32 cellular contexts compared by ENCODE assay signal in the genomic region with DNA sequence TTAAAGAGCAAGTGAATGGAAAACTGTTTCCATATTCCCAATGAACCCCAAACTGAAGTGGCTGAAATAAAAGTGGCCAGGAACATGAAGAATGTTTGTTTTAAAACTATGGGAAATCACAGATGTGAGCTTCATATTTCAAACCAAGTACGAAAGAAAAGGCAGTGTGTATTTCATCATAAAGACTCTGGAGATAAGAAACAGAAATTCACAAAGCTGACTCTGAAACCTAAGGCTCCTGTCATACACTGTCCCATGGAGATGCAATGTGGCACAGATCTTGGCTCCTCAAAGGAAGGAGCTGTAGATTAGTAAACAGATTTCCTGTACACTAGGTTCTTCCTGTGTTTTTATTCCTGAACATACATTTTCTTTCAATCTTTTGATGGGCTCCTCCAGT.
DNase-seq lines count a peak whose midpoint lies in the region; ATAC-seq and TF ChIP-seq lines count a peak whose summit lies in the region.
"Had no signal": no experiment of that assay in that cellular context is flagged by ENCODE, and none has a peak within 500 bp of the region (broad histone marks: within the 10 kb centered on the region; RNA-seq: fewer than 3 reads in every experiment).

No MANE protein-coding gene starts in this region.

- TF ChIP-seq CTCF in cardiac muscle cell (IDR thresholded peaks at IDR 0.05; ENCODE audit: low read depth, low read length): no peak

- intact Hi-C loops in left cardiac atrium (cut with DNase I): no loop called here

- no peaks in the 10 kb centered on the region for H3K27me3 ChIP-seq in cardiac muscle cell
- H3K27me3 ChIP-seq: heart right ventricle, ovary had no signal

- H3K4me3 ChIP-seq in cardiac muscle cell: no peak overlapping the region
- H3K4me3 ChIP-seq: A549, heart right ventricle, K562, lower lobe of right lung, ovary, PC-9, skin epidermis, thoracic aorta had no signal

- no peaks in the 10 kb centered on the region for H3K27me3 Mint-ChIP-seq in central memory CD8-positive, alpha-beta T cell
- H3K27me3 Mint-ChIP-seq: activated B cell treated with CpG ODN at 0.5 μM for 24 hours; CD4-positive, alpha-beta memory T cell; effector memory CD8-positive, alpha-beta T cell had no signal

- no peaks in the 10 kb centered on the region for H3K9me3 Mint-ChIP-seq in central memory CD8-positive, alpha-beta T cell
- H3K9me3 Mint-ChIP-seq: activated B cell treated with CpG ODN at 0.5 μM for 24 hours; activated T-cell treated with anti-CD3 and anti-CD28 coated beads, Interleukin-2, amount 50 U/mL, for 72 hours; effector memory CD8-positive, alpha-beta T cell; nephron progenitor cell had no signal

- peak overlapping the region; percentile 6 for H3K27ac Mint-ChIP-seq in central memory CD8-positive, alpha-beta T cell (ENCODE audit: low read depth)
- H3K27ac Mint-ChIP-seq: activated B cell treated with CpG ODN at 0.5 μM for 24 hours; activated T-cell treated with anti-CD3 and anti-CD28 coated beads, Interleukin-2, amount 50 U/mL, for 72 hours; nephron progenitor cell had no signal

- no peak overlapping the region for H3K4me3 Mint-ChIP-seq in central memory CD8-positive, alpha-beta T cell
- H3K4me3 Mint-ChIP-seq: activated B cell treated with CpG ODN at 0.5 μM for 24 hours; activated T-cell treated with anti-CD3 and anti-CD28 coated beads, Interleukin-2, amount 50 U/mL, for 72 hours; CD4-positive, alpha-beta memory T cell; effector memory CD8-positive, alpha-beta T cell; nephron progenitor cell had no signal

- peaks cover 62% of the 10 kb centered on the region for H3K36me3 Mint-ChIP-seq in central memory CD8-positive, alpha-beta T cell (ENCODE audit: insufficient read depth)

- H3K36me3 ChIP-seq in cardiac muscle cell: peaks cover 49% of the 10 kb centered on the region
- H3K36me3 ChIP-seq: ovary had no signal

- no peaks in the 10 kb centered on the region for H3K9me3 ChIP-seq in cardiac muscle cell (ENCODE audit: low read depth)
- H3K9me3 ChIP-seq: A549, heart right ventricle, lower lobe of right lung, ovary, SK-N-SH, thoracic aorta had no signal

- no peak for ATAC-seq in left cardiac atrium
- no peak for ATAC-seq in central memory CD8-positive, alpha-beta T cell (replicated peaks; ENCODE audit: extremely low read depth, poor library complexity, severe bottlenecking)
- ATAC-seq in GM21381 (IDR thresholded peaks at IDR 0.05; ENCODE audit: unreplicated experiment): no peak
- ATAC-seq: A549; activated T-cell treated with anti-CD3 and anti-CD28 coated beads, Interleukin-2, amount 50 U/mL, for 72 hours; effector memory CD8-positive, alpha-beta T cell; K562; lower lobe of right lung; Right ventricle myocardium inferior had no signal

- peak in 1 of 2 donors; percentile 63 for DNase-seq in cardiac muscle cell (ENCODE audit: low read depth in 1 of 2, low spot score in 1 of 2)
- no peak for DNase-seq in left cardiac atrium
- no peak for DNase-seq in central memory CD8-positive, alpha-beta T cell (ENCODE audit: low spot score in 2 of 2)
- peak; percentile 47 for DNase-seq in iris pigment epithelial cell (ENCODE audit: low read depth)
- no peak for DNase-seq in NAMALWA (ENCODE audit: low spot score)
- no peak for DNase-seq in T1000 (lab: John Stamatoyannopoulos, UW)
- DNase-seq in OCI-M2 (lab: John Stamatoyannopoulos, UW; ENCODE audit: unreplicated experiment): no peak
- DNase-seq: activated B cell treated with CpG ODN at 0.5 μM for 24 hours; activated naive CD4-positive, alpha-beta T cell; activated T-cell treated with anti-CD3 and anti-CD28 coated beads, Interleukin-2, amount 50 U/mL, for 72 hours; amygdala; CD4-positive, alpha-beta memory T cell; cortex of kidney; DMS 273 treated with DMSO at 0.1 percent for 48 hours; effector memory CD8-positive, alpha-beta T cell; foreskin melanocyte; heart right ventricle; lower lobe of right lung; NCI-H1105 treated with DMSO at 0.1 percent for 48 hours; NCI-H187 treated with DMSO at 0.1 percent for 48 hours; NCI-H526; nephron progenitor cell; ovary; PC-9; SK-N-SH; stimulated activated naive CD4-positive, alpha-beta T cell treated with Interleukin-2 at 50 U/mL for 16 hours had no signal

- H3K4me1 Mint-ChIP-seq in central memory CD8-positive, alpha-beta T cell: no peaks in the 10 kb centered on the region
- H3K4me1 Mint-ChIP-seq: activated B cell treated with CpG ODN at 0.5 μM for 24 hours had no signal

- H3K4me1 ChIP-seq in cardiac muscle cell (ENCODE audit: low read depth): peaks cover 16% of the 10 kb centered on the region
- H3K4me1 ChIP-seq: A549 had no signal

- peak overlapping the region; percentile 66 for H3K27ac ChIP-seq in cardiac muscle cell
- H3K27ac ChIP-seq: A549, heart right ventricle, lower lobe of right lung, ovary, PC-9, skin epidermis, thoracic aorta had no signal
